1 cellular context compared by ENCODE assay signal in genomic region chr2:46794693-46795317, GRCh38.
A peak's percentile ranks its signal among the peaks of the same experiment; 100 is the strongest.
TF ChIP-seq lines count a peak whose summit lies in the region.

No MANE protein-coding gene starts in this region.

TF ChIP-seq in HepG2, 621 proteins besides CTCF, POLR2A, EP300 and RAD21:
- TF ChIP-seq ZNF704 (CRISPR knock-in tag; IDR thresholded peaks at IDR 0.05; ENCODE audit: borderline replicate concordance) (no peak), CEBPG (CRISPR knock-in tag; IDR thresholded peaks at IDR 0.05) (no peak), KDM3A (CRISPR knock-in tag; IDR thresholded peaks at IDR 0.05; ENCODE audit: low read depth) (no peak), ZNF7 (CRISPR knock-in tag; IDR thresholded peaks at IDR 0.05) (peak; percentile 90), IRF2 (CRISPR knock-in tag; IDR thresholded peaks at IDR 0.05) (no peak), ZNF639 (CRISPR knock-in tag; conservative IDR thresholded peaks at IDR 0.05) (no peak), ZNF749 (CRISPR knock-in tag; IDR thresholded peaks at IDR 0.05; ENCODE audit: borderline replicate concordance) (no peak)
